ENCODE assay signal across 8 cellular contexts in genomic region chr3:63961891-63962290, GRCh38. TPM values are rescaled to one million over a fixed set of nuclear protein-coding genes. Genes with fewer than 3 reads are reported as not detected.
DNase-seq lines count a peak whose midpoint lies in the region; ATAC-seq and TF ChIP-seq lines count a peak whose summit lies in the region.

No MANE protein-coding gene starts in this region.

- H3K9me3 ChIP-seq in fibroblast of lung (ENCODE audit: control insufficient read depth, insufficient read depth, low read depth, low read length) = no peaks in the 10 kb centered on the region
- no peaks in the 10 kb centered on the region for H3K9me3 ChIP-seq in prostate gland

- no peaks in the 10 kb centered on the region for H4K20me1 ChIP-seq in fibroblast of lung (ENCODE audit: control insufficient read depth, extremely low read depth, insufficient read depth, low read length)

- WGBS in prostate gland = 14% methylated on average over 2 of the region's 2 CpGs

- intact Hi-C loops in prostate gland (cut with DNase I) = loop anchor here (5.0 kb wide), 1 partner anchor 50 kb away; the partner anchor contains the start of gene SCAANT1

- H3K4me1 ChIP-seq in fibroblast of lung (ENCODE audit: control insufficient read depth, extremely low read depth, insufficient read depth, low read length) (peaks cover 7% of the 10 kb centered on the region), prostate gland (replicated peaks) (no peaks in the 10 kb centered on the region)

- H2AFZ ChIP-seq in fibroblast of lung (ENCODE audit: low read length) = no peak overlapping the region

- no peak overlapping the region for H3K27ac ChIP-seq in fibroblast of lung (ENCODE audit: insufficient read depth, low read length)
- H3K27ac ChIP-seq in prostate gland = no peak overlapping the region

- H3K4me3 ChIP-seq in fibroblast of lung (replicated peaks in 1 of 4; ENCODE audit: control extremely low read depth in 1 of 4, insufficient read depth in 1 of 4, low read depth in 3 of 4, low read length in 4 of 4) (no peak overlapping the region), prostate gland (no peak overlapping the region)

- DNase-seq in DMS53 (lab: John Stamatoyannopoulos, UW) = peak; percentile 62
- DNase-seq in DMS53 treated with DMSO at 0.1 percent for 48 hours (lab: John Stamatoyannopoulos, UW; ENCODE audit: unreplicated experiment) = no peak
- peak; percentile 57 for DNase-seq in RPMI8226
- DNase-seq in fibroblast of lung (ENCODE audit: low read depth in 2 of 2) = peak; percentile 44 to 68
- DNase-seq in prostate gland (ENCODE audit: low spot score) = peak; percentile 15
- no peak for DNase-seq in AG08396 (ENCODE audit: low spot score)

- ATAC-seq in GM19468 (IDR thresholded peaks at IDR 0.05; ENCODE audit: extremely low read depth, unreplicated experiment) (peak; percentile 97), HG03520 (IDR thresholded peaks at IDR 0.05; ENCODE audit: unreplicated experiment) (peak; percentile 89)

- TF ChIP-seq CTCF in fibroblast of lung (conservative IDR thresholded peaks at IDR 0.05 in 1 of 2, IDR thresholded peaks at IDR 0.05 in 1 of 2; ENCODE audit: low read depth in 1 of 2, low read length in 2 of 2) (peak; percentile 48 to 65), prostate gland (IDR thresholded peaks at IDR 0.05) (peak in 3 of 4 experiments; percentile 52 to 73 (median 69))

- no peak overlapping the region for H3K9ac ChIP-seq in fibroblast of lung (ENCODE audit: insufficient read depth, low read length)

- H3K27me3 ChIP-seq in fibroblast of lung (ENCODE audit: control insufficient read depth, insufficient read depth, low read length) = no peaks in the 10 kb centered on the region
- H3K27me3 ChIP-seq in prostate gland (replicated peaks; ENCODE audit: insufficient read depth) = no peaks in the 10 kb centered on the region

- H3K36me3 ChIP-seq in fibroblast of lung (ENCODE audit: control insufficient read depth, insufficient read depth, low read length) (no peaks in the 10 kb centered on the region), prostate gland (no peaks in the 10 kb centered on the region)

- TF ChIP-seq POLR2A in prostate gland (IDR thresholded peaks at IDR 0.05) = no peak

- peaks cover 16% of the 10 kb centered on the region for H3K79me2 ChIP-seq in fibroblast of lung (ENCODE audit: control insufficient read depth, insufficient read depth, low read length)

- no peak overlapping the region for H3K4me2 ChIP-seq in fibroblast of lung (ENCODE audit: extremely low read depth, insufficient read depth, low read length)

RNA-seq across cellular contexts. Expression of gene SCAANT1, which starts 49.7 kb away (rescaled TPM):
- total RNA-seq in fibroblast of lung (1.7 TPM in 1 of 2 replicates, not detected in the other), prostate gland (not detected)
- not detected in 2 replicates for polyA plus RNA-seq in fibroblast of lung
- not detected in 2 replicates for polyA plus RNA-seq in fibroblast of lung (2012)
- polyA minus RNA-seq in fibroblast of lung (ENCODE audit: low replicate concordance) = not detected in 2 replicates

Comparison
In these comparisons a context has a peak if more than half of its experiments do, and no peak if none do; other contexts are left out.
1. DNase-seq: peak in DMS53 (single experiment), RPMI8226 (single experiment), fibroblast of lung (2 of 2) and prostate gland (single experiment); none in DMS53 treated with DMSO at 0.1 percent for 48 hours (single experiment) and AG08396 (single experiment).